In the genomic region with DNA sequence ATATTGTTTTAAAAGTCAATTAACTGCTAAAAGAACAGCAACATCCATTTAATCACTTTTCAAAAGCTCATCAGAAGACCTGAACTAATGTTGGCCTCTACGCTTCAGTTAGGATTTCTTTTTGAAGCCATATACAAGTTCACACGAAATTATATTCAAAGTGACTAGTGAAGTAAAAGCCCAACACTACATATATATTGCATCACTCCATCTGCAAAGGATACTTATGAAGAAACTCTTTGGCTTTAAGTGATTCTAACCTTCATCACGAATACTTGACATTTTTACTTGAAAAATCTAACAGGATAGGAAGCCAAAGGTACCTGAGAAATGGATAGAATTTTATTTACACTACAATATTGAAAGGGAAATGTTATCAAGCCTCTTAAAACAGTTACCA, we compare ENCODE assay signal across 29 cellular contexts.
"Had no signal": no experiment of that assay in that cellular context is flagged by ENCODE, and none has a peak within 500 bp of the region (broad histone marks: within the 10 kb centered on the region; RNA-seq: fewer than 3 reads in every experiment).

No MANE protein-coding gene starts in this region.

- H3K4me1 ChIP-seq: ascending aorta, thyroid gland, upper lobe of right lung had no signal

- H3K79me2 ChIP-seq: parathyroid adenoma had no signal

- H3K4me3 Mint-ChIP-seq: activated CD4-positive, alpha-beta memory T cell treated with anti-CD3 and anti-CD28 coated beads for 36 hours; activated CD8-positive, alpha-beta memory T cell treated with anti-CD3 and anti-CD28 coated beads, Interleukin-2, amount 10 ng/mL, durations not matched to agents 7 days and 5 days; activated naive CD8-positive, alpha-beta T cell; dendritic cell treated with granulocyte-macrophage colony-stimulating factor and Interleukin-4, amounts not matched to agents 40 ng/mL and 50 ng/mL, for 4 days; memory B cell; nephron progenitor cell; stimulated activated naive CD8-positive, alpha-beta T cell treated with anti-CD3 and anti-CD28 coated beads, Interleukin-15, Interleukin-2, amounts not matched to agents 100 ng/mL and 50 ng/mL, for 24 hours; T-helper 1 cell treated with Interleukin-12 subunit alpha and Interleukin-12 subunit beta and Interleukin-4 antibody, amounts not matched to agents 30 μg/mL and 1 μg/mL, for 36 hours had no signal

- H3K27ac Mint-ChIP-seq: activated CD4-positive, alpha-beta memory T cell treated with anti-CD3 and anti-CD28 coated beads for 36 hours; activated CD8-positive, alpha-beta memory T cell treated with anti-CD3 and anti-CD28 coated beads, Interleukin-2, amount 10 ng/mL, durations not matched to agents 7 days and 5 days; activated naive CD8-positive, alpha-beta T cell; dendritic cell treated with granulocyte-macrophage colony-stimulating factor and Interleukin-4, amounts not matched to agents 40 ng/mL and 50 ng/mL, for 4 days; memory B cell; nephron progenitor cell; stimulated activated naive CD8-positive, alpha-beta T cell treated with anti-CD3 and anti-CD28 coated beads, Interleukin-15, Interleukin-2, amounts not matched to agents 100 ng/mL and 50 ng/mL, for 24 hours; T-helper 1 cell treated with Interleukin-12 subunit alpha and Interleukin-12 subunit beta and Interleukin-4 antibody, amounts not matched to agents 30 μg/mL and 1 μg/mL, for 36 hours had no signal

- ATAC-seq: activated CD8-positive, alpha-beta memory T cell treated with anti-CD3 and anti-CD28 coated beads, Interleukin-2, amount 10 ng/mL, durations not matched to agents 7 days and 5 days; esophagus mucosa; left cardiac atrium; mucosa of descending colon; right cardiac atrium; upper lobe of right lung had no signal

- H3K27me3 Mint-ChIP-seq: activated CD4-positive, alpha-beta memory T cell treated with anti-CD3 and anti-CD28 coated beads for 36 hours; activated CD8-positive, alpha-beta memory T cell treated with anti-CD3 and anti-CD28 coated beads, Interleukin-2, amount 10 ng/mL, durations not matched to agents 7 days and 5 days; activated naive CD8-positive, alpha-beta T cell; dendritic cell treated with granulocyte-macrophage colony-stimulating factor and Interleukin-4, amounts not matched to agents 40 ng/mL and 50 ng/mL, for 4 days; memory B cell; stimulated activated naive CD8-positive, alpha-beta T cell treated with anti-CD3 and anti-CD28 coated beads, Interleukin-15, Interleukin-2, amounts not matched to agents 100 ng/mL and 50 ng/mL, for 24 hours had no signal

- H3K27ac ChIP-seq: adrenal gland, ascending aorta, brain microvascular endothelial cell, parathyroid adenoma, skin epidermis, thyroid gland, upper lobe of right lung had no signal

- H2AFZ ChIP-seq: parathyroid adenoma had no signal

- H3K9ac ChIP-seq: parathyroid adenoma had no signal

- H3K27me3 ChIP-seq: adrenal gland, ascending aorta, brain microvascular endothelial cell, thyroid gland, upper lobe of right lung had no signal

- DNase-seq: activated CD4-positive, alpha-beta memory T cell treated with anti-CD3 and anti-CD28 coated beads for 36 hours; activated CD4-positive, alpha-beta T cell treated with anti-CD3 and anti-CD28 coated beads for 48 hours; activated CD8-positive, alpha-beta memory T cell treated with anti-CD3 and anti-CD28 coated beads, Interleukin-2, amount 10 ng/mL, durations not matched to agents 7 days and 5 days; activated gamma-delta T cell; activated T-cell treated with anti-CD3 and anti-CD28 coated beads for 4 hours; adrenal gland; brain microvascular endothelial cell; caudate nucleus; effector CD8-positive, alpha-beta T cell; hippocampal formation; islet precursor cell; left cardiac atrium; mucosa of descending colon; nephron progenitor cell; right cardiac atrium; stimulated activated CD4-positive, alpha-beta T cell treated with anti-CD3 and anti-CD28 coated beads, Interleukin-1b, Interleukin-23, amount 100 ng/mL, for 48 hours; substantia nigra; T1000; thyroid gland; upper lobe of right lung had no signal

- H3K4me3 ChIP-seq: adrenal gland, ascending aorta, mucosa of descending colon, skin epidermis, thyroid gland, upper lobe of right lung had no signal

- H3K9me3 ChIP-seq: adrenal gland, ascending aorta, mucosa of descending colon, thyroid gland, upper lobe of right lung had no signal

- H3K4me1 Mint-ChIP-seq: memory B cell, nephron progenitor cell had no signal

- H3K9me3 Mint-ChIP-seq: activated CD4-positive, alpha-beta memory T cell treated with anti-CD3 and anti-CD28 coated beads for 36 hours; dendritic cell treated with granulocyte-macrophage colony-stimulating factor and Interleukin-4, amounts not matched to agents 40 ng/mL and 50 ng/mL, for 4 days; memory B cell; nephron progenitor cell; stimulated activated naive CD8-positive, alpha-beta T cell treated with anti-CD3 and anti-CD28 coated beads, Interleukin-15, Interleukin-2, amounts not matched to agents 100 ng/mL and 50 ng/mL, for 24 hours; T-helper 1 cell treated with Interleukin-12 subunit alpha and Interleukin-12 subunit beta and Interleukin-4 antibody, amounts not matched to agents 30 μg/mL and 1 μg/mL, for 36 hours had no signal
